15 cellular contexts compared by ENCODE assay signal in genomic region chr11:119461250-119461963, GRCh38. TPM values are rescaled to one million over a fixed set of nuclear protein-coding genes. Genes with fewer than 3 reads are reported as not detected.
DNase-seq lines count a peak whose midpoint lies in the region; ATAC-seq, FAIRE-seq and TF ChIP-seq lines count a peak whose summit lies in the region.
"Had no signal": no experiment of that assay in that cellular context is flagged by ENCODE, and none has a peak within 500 bp of the region (broad histone marks: within the 10 kb centered on the region; RNA-seq: fewer than 3 reads in every experiment).

No MANE protein-coding gene starts in this region.

- H3K4me1 ChIP-seq in mammary epithelial cell (ENCODE audit: insufficient read depth, low read length), result peaks cover 10% of the 10 kb centered on the region
- H3K4me1 ChIP-seq in breast epithelium, result no peaks in the 10 kb centered on the region
- H3K4me1 ChIP-seq in left lung, result peaks cover 0 to 3% of the 10 kb centered on the region in 2 donors
- H3K4me1 ChIP-seq: Caco-2, pancreas had no signal

- H3K27me3 Mint-ChIP-seq in WTC11 (ENCODE audit: low read depth) (peaks cover under 1% of the 10 kb centered on the region; the same call in 1 of the 2 replicates), type B pancreatic cell (peaks cover 20% of the 10 kb centered on the region)

- 53% methylated on average over 4 of the region's 4 CpGs for WGBS in mammary epithelial cell (ENCODE audit: low coverage, missing lambda C conversion rate)

- H3K9me3 ChIP-seq in mammary epithelial cell (replicated peaks; ENCODE audit: insufficient read depth, low read length), result no peaks in the 10 kb centered on the region
- no peaks in the 10 kb centered on the region for H3K9me3 ChIP-seq in breast epithelium
- H3K9me3 ChIP-seq in left lung, result peaks cover 0 to 13% of the 10 kb centered on the region in 2 donors
- H3K9me3 ChIP-seq: pancreas had no signal

- H3K4me3 Mint-ChIP-seq in WTC11, result no peak overlapping the region
- no peak overlapping the region for H3K4me3 Mint-ChIP-seq in type B pancreatic cell
- H3K4me3 Mint-ChIP-seq: activated naive CD4-positive, alpha-beta T cell treated with anti-CD3 and anti-CD28 coated beads, Interleukin-2, amount 10 ng/mL, durations not matched to agents 7 days and 5 days had no signal

- no peaks in the 10 kb centered on the region for H3K79me2 ChIP-seq in mammary epithelial cell (ENCODE audit: insufficient read depth, low read length)

- in situ Hi-C loops in mammary epithelial cell (cut with MboI; ENCODE audit: low sequenced_read_pairs in 2 of 2), result no loop called here

- H3K4me1 Mint-ChIP-seq in WTC11 (peaks cover 36% of the 10 kb centered on the region), type B pancreatic cell (ENCODE audit: unreplicated experiment) (no peaks in the 10 kb centered on the region)
- H3K4me1 Mint-ChIP-seq: activated naive CD4-positive, alpha-beta T cell treated with anti-CD3 and anti-CD28 coated beads, Interleukin-2, amount 10 ng/mL, durations not matched to agents 7 days and 5 days had no signal

- H3K4me3 ChIP-seq in mammary epithelial cell (replicated peaks in 1 of 3; ENCODE audit: insufficient read depth in 1 of 3, low read depth in 2 of 3, low read length in 3 of 3), result no peak overlapping the region
- no peak overlapping the region for H3K4me3 ChIP-seq in breast epithelium
- H3K4me3 ChIP-seq in left lung, result no peak overlapping the region
- H3K4me3 ChIP-seq: pancreas had no signal

- ATAC-seq in WTC11 (peak; percentile 66), left lung (peak; percentile 33)

- DNase-seq in mammary epithelial cell (peak; percentile 37), breast epithelium (ENCODE audit: low spot score in 2 of 2) (no peak), WTC11 (ENCODE audit: low spot score) (no peak), left lung (no peak), frontal cortex (ENCODE audit: low spot score in 2 of 2) (no peak), RWPE1 (ENCODE audit: low spot score) (no peak), type B pancreatic cell (ENCODE audit: extremely low spot score, unreplicated experiment) (no peak), LoVo (ENCODE audit: low spot score) (no peak)
- DNase-seq: activated CD4-positive, CD25-positive, alpha-beta regulatory T cell; activated naive CD4-positive, alpha-beta T cell treated with anti-CD3 and anti-CD28 coated beads, Interleukin-2, amount 10 ng/mL, durations not matched to agents 7 days and 5 days; Caco-2; cerebellar nuclear complex; NCI-H1436 treated with DMSO at 0.1 percent for 48 hours; pancreas; stimulated activated CD4-positive, alpha-beta T cell treated with anti-CD3 and anti-CD28 coated beads, Interleukin-15, amount 100 ng/mL, for 24 hours had no signal

- H3K27ac ChIP-seq in mammary epithelial cell (ENCODE audit: insufficient read depth, low read depth, low read length) (no peak overlapping the region), breast epithelium (peak overlapping the region in 1 of 2 donors; percentile 4), left lung (peak overlapping the region in 1 of 2 donors; percentile 60), RWPE1 (no peak overlapping the region)
- H3K27ac ChIP-seq: pancreas had no signal

- intact Hi-C loops in mammary epithelial cell (cut with micrococcal nuclease) (no loop called here), breast epithelium (cut with DNase I; ENCODE audit: low total_unique reads) (loop anchor here (5.0 kb wide), 1 partner anchor 536 kb away; no protein-coding TSS in a partner anchor), left lung (cut with DNase I) (no loop called here)

- H4K20me1 ChIP-seq in mammary epithelial cell (ENCODE audit: insufficient read depth, low read length), result no peaks in the 10 kb centered on the region

- H3K27me3 ChIP-seq in mammary epithelial cell (ENCODE audit: insufficient read depth, low read length) (no peaks in the 10 kb centered on the region), breast epithelium (no peaks in the 10 kb centered on the region), left lung (no peaks in the 10 kb centered on the region)
- H3K27me3 ChIP-seq: pancreas had no signal

- no peak for TF ChIP-seq POLR2A in breast epithelium (IDR thresholded peaks at IDR 0.05)

- FAIRE-seq in frontal cortex (lab: Jason Lieb, UNC), result no peak
- FAIRE-seq: pancreas had no signal

- no peak overlapping the region for H3K4me2 ChIP-seq in mammary epithelial cell (ENCODE audit: insufficient read depth, low read depth, low read length)

- H3K9me3 Mint-ChIP-seq in WTC11 (peaks cover 15% of the 10 kb centered on the region), type B pancreatic cell (peaks cover 4% of the 10 kb centered on the region)

- no peak overlapping the region for H3K27ac Mint-ChIP-seq in WTC11
- H3K27ac Mint-ChIP-seq in type B pancreatic cell, result no peak overlapping the region
- H3K27ac Mint-ChIP-seq: activated naive CD4-positive, alpha-beta T cell treated with anti-CD3 and anti-CD28 coated beads, Interleukin-2, amount 10 ng/mL, durations not matched to agents 7 days and 5 days had no signal

- no peak overlapping the region for H3K9ac ChIP-seq in mammary epithelial cell (ENCODE audit: insufficient read depth, low read length)

- POLR2A ChIA-PET in WTC11 (lab: Charles Lee), result no interaction called here
- POLR2A ChIA-PET in RWPE1 (lab: Yijun Ruan, JAX; ENCODE audit: low non-redundant PET), result no interaction called here

- H3K36me3 ChIP-seq in mammary epithelial cell (ENCODE audit: insufficient read depth, low read length), result no peaks in the 10 kb centered on the region
- no peaks in the 10 kb centered on the region for H3K36me3 ChIP-seq in breast epithelium
- H3K36me3 ChIP-seq in left lung, result no peaks in the 10 kb centered on the region
- H3K36me3 ChIP-seq: pancreas had no signal

- peak overlapping the region; percentile 63 for H2AFZ ChIP-seq in mammary epithelial cell (ENCODE audit: low read depth, low read length)

- CTCF ChIA-PET in mammary epithelial cell (lab: Charles Lee; ENCODE audit: low non-redundant PET), result no interaction called here
- CTCF ChIA-PET in WTC11 (lab: Charles Lee), result interaction anchor here (1.2 to 3.0 kb wide), 7 partner anchors 13 to 123 kb away, joined by 4 to 17 read pairs (median 6); partner anchors contain the start of gene C1QTNF5
- CTCF ChIA-PET in RWPE1 (lab: Yijun Ruan, JAX), result interaction anchor here (0.6 to 1.1 kb wide), 2 partner anchors 13 to 104 kb away, joined by 4 read pairs; no protein-coding TSS in a partner anchor

- dilution Hi-C loops in mammary epithelial cell (cut with HindIII; ENCODE audit: low sequenced_read_pairs), result no loop called here

- TF ChIP-seq CTCF in mammary epithelial cell (conservative IDR thresholded peaks at IDR 0.05 in 1 of 2, IDR thresholded peaks at IDR 0.05 in 1 of 2; ENCODE audit: extremely low read depth in 1 of 2, insufficient read depth in 1 of 2, low read depth in 1 of 2, low read length in 2 of 2) (no peak), breast epithelium (IDR thresholded peaks at IDR 0.05) (no peak), WTC11 (IDR thresholded peaks at IDR 0.05) (no peak), left lung (IDR thresholded peaks at IDR 0.05) (no peak), RWPE1 (conservative IDR thresholded peaks at IDR 0.05; ENCODE audit: low read depth) (no peak), type B pancreatic cell (conservative IDR thresholded peaks at IDR 0.05) (no peak)

- no peaks in the 10 kb centered on the region for H3K36me3 Mint-ChIP-seq in WTC11
- H3K36me3 Mint-ChIP-seq in type B pancreatic cell, result no peaks in the 10 kb centered on the region
- H3K36me3 Mint-ChIP-seq: activated naive CD4-positive, alpha-beta T cell treated with anti-CD3 and anti-CD28 coated beads, Interleukin-2, amount 10 ng/mL, durations not matched to agents 7 days and 5 days had no signal

- no TSS peak for BruUV-seq in mammary epithelial cell (replicated peaks; lab: Mats Ljungman, UMichigan)

TF ChIP-seq in WTC11, 78 proteins besides CTCF, POLR2A, EP300 and RAD21 (continues in another document):
- TF ChIP-seq JAZF1 (CRISPR knock-in tag; IDR thresholded peaks at IDR 0.05) (no peak), NFYB (CRISPR knock-in tag; conservative IDR thresholded peaks at IDR 0.05; ENCODE audit: low read depth) (no peak), ZBTB43 (CRISPR knock-in tag; IDR thresholded peaks at IDR 0.05) (no peak), NR1H2 (CRISPR knock-in tag; IDR thresholded peaks at IDR 0.05) (no peak), FOXK1 (CRISPR knock-in tag; IDR thresholded peaks at IDR 0.05) (no peak), CBFB (CRISPR knock-in tag; IDR thresholded peaks at IDR 0.05; ENCODE audit: low read depth) (no peak), NR2C2 (CRISPR knock-in tag; IDR thresholded peaks at IDR 0.05) (no peak), E2F4 (CRISPR knock-in tag; IDR thresholded peaks at IDR 0.05; ENCODE audit: borderline replicate concordance, low read depth) (no peak)

RNA-seq across cellular contexts. Expression of gene THY1, which starts 38.4 kb away (rescaled TPM):
- total RNA-seq in mammary epithelial cell (10 to 100 TPM in 1 of 2 donors, 1 to 10 TPM in 1; 5.7 to 71.3 TPM), breast epithelium (10 to 100 TPM in 2 of 3 donors, 1 to 10 TPM in 1; 8.5 to 26.3 (median 23.8) TPM), WTC11 (2021) (325 to 376 TPM (median 365 TPM) in 3 replicates), left lung (100 to 1,000 TPM in 1 of 2 donors, 10 to 100 TPM in 1; 46.6 to 130 TPM), frontal cortex (15.1 TPM), type B pancreatic cell (ENCODE audit: low replicate concordance) (2.0 and 19.0 TPM in 2 replicates)
- 146 TPM for polyA plus RNA-seq in mammary epithelial cell
- polyA minus RNA-seq in mammary epithelial cell, result 248 TPM
- total RNA-seq: Caco-2 had no signal
